In the genomic region with DNA sequence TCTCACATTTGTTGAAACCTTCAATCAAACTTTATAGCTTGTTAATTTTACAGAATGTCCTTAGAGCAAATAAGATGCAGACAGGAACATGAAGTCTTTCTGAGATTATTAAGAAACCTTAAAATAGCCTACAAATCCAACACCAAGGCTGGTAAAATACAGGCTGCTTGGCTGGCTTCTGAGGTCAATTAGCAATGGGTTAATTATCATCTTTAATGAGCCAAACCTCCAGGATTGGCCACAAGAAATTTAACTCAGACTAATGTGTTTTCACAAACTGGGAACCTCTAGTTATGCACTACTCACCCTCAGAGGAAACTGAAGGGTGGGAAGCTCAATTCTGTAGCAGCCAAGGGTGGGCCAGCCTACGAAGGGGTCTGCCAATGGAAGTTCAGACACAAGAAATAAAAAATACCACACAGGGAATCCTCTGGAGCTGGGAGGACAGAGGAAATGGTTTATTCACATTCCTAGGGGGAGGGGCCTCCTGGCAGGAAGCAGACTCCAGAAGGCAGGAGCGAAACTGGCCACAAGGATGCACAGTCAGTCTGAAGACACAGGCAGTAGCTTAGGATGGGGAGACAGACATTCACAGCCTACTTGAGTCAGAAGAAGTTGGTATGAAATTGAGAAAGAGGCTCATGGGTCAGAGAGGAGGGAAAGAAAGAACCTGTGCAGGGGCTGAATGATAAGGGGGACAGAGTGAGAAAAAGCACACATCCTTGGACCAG, we compare ENCODE assay signal across 8 cellular contexts. TPM values are rescaled to one million over a fixed set of nuclear protein-coding genes. Genes with fewer than 3 reads are reported as not detected.
DNase-seq lines count a peak whose midpoint lies in the region; ATAC-seq and TF ChIP-seq lines count a peak whose summit lies in the region.

No MANE protein-coding gene starts in this region.

- peak overlapping the region; percentile 77 for H3K9ac ChIP-seq in adipocyte (ENCODE audit: low read length)

- H3K27ac ChIP-seq in iPS DF 6.9 (ENCODE audit: low read length) (no peak overlapping the region), suprapubic skin (peak overlapping the region; percentile 78)

- H3K4me3 ChIP-seq in adipocyte (ENCODE audit: low read length) (peak overlapping the region; percentile 73), iPS DF 6.9 (ENCODE audit: low read length) (no peak overlapping the region), suprapubic skin (no peak overlapping the region)

- H3K9me3 ChIP-seq in adipocyte (ENCODE audit: control insufficient read depth, low read length) (no peaks in the 10 kb centered on the region), iPS DF 6.9 (ENCODE audit: control insufficient read depth, insufficient read depth, low read length) (no peaks in the 10 kb centered on the region), suprapubic skin (no peaks in the 10 kb centered on the region)

- H3K36me3 ChIP-seq in adipocyte (ENCODE audit: control insufficient read depth, insufficient read depth, low read length, severe bottlenecking), result no peaks in the 10 kb centered on the region
- H3K36me3 ChIP-seq in iPS DF 6.9 (ENCODE audit: control insufficient read depth, insufficient read depth, low read length), result no peaks in the 10 kb centered on the region
- no peaks in the 10 kb centered on the region for H3K36me3 ChIP-seq in suprapubic skin

- no peak for TF ChIP-seq POLR2A in suprapubic skin (IDR thresholded peaks at IDR 0.05)

- ATAC-seq in GM18511 (IDR thresholded peaks at IDR 0.05; ENCODE audit: unreplicated experiment), result no peak

- H3K27me3 ChIP-seq in adipocyte (replicated peaks; ENCODE audit: control insufficient read depth, insufficient read depth, low read length) (no peaks in the 10 kb centered on the region), iPS DF 6.9 (ENCODE audit: control insufficient read depth, insufficient read depth, low read length) (no peaks in the 10 kb centered on the region), suprapubic skin (no peaks in the 10 kb centered on the region)

- peak in 1 of 2 donors; percentile 28 for TF ChIP-seq CTCF in suprapubic skin (IDR thresholded peaks at IDR 0.05)

- no CpG with 5 or more reads among the region's 2 CpGs for WGBS in iPS DF 6.9 (ENCODE audit: insufficient coverage, insufficient read length)
- WGBS in suprapubic skin, result 19% methylated on average over 2 of the region's 2 CpGs

- TF ChIP-seq EP300 in suprapubic skin (IDR thresholded peaks at IDR 0.05), result no peak

- peaks cover 49% of the 10 kb centered on the region for H3K4me1 ChIP-seq in adipocyte (ENCODE audit: control insufficient read depth, insufficient read depth, low read length)
- 0 out of 2 replicates have a peak, but pooled peaks cover 2% of the 10 kb centered on the region for H3K4me1 ChIP-seq in iPS DF 6.9 (ENCODE audit: control insufficient read depth, insufficient read depth, low read length)
- H3K4me1 ChIP-seq in suprapubic skin, result peaks cover 75% of the 10 kb centered on the region

- DNase-seq in A172 (ENCODE audit: low spot score) (peak; percentile 92), HCEC 1CT (peak; percentile 95), adipocyte (ENCODE audit: low read depth) (peak; percentile 90), iPS DF 6.9 (ENCODE audit: low read depth, low spot score) (peak; percentile 50), suprapubic skin (ENCODE audit: low spot score in 2 of 2) (peak in 1 of 2 donors; percentile 83), globus pallidus (ENCODE audit: low spot score) (no peak), NCI-H2227 (lab: John Stamatoyannopoulos, UW; ENCODE audit: unreplicated experiment) (no peak)

RNA-seq across cellular contexts. Expression of gene HIC1, which starts 36.1 kb away (rescaled TPM):
- 7.3 and 12.5 TPM in 2 replicates for total RNA-seq in A172 (2014; rRNA removed; shearing (Covaris generic))
- 1 to 10 TPM; 2.7 to 9.5 (median 4.9) TPM for total RNA-seq in suprapubic skin

RNA-seq across cellular contexts. Expression of gene OVCA2, which starts 49.1 kb away (rescaled TPM):
- 104 and 128 TPM in 2 replicates for total RNA-seq in A172 (2014; rRNA removed; shearing (Covaris generic))
- total RNA-seq in suprapubic skin, result 10 to 100 TPM; 36.6 to 51.5 (median 42.7) TPM

Comparison
In these comparisons a context has a peak if more than half of its experiments do, and no peak if none do; other contexts are left out.
1. DNase-seq: peak in A172 (single experiment), HCEC 1CT (single experiment), adipocyte (single experiment) and iPS DF 6.9 (single experiment); none in globus pallidus (single experiment) and NCI-H2227 (single experiment).